In the genomic region with DNA sequence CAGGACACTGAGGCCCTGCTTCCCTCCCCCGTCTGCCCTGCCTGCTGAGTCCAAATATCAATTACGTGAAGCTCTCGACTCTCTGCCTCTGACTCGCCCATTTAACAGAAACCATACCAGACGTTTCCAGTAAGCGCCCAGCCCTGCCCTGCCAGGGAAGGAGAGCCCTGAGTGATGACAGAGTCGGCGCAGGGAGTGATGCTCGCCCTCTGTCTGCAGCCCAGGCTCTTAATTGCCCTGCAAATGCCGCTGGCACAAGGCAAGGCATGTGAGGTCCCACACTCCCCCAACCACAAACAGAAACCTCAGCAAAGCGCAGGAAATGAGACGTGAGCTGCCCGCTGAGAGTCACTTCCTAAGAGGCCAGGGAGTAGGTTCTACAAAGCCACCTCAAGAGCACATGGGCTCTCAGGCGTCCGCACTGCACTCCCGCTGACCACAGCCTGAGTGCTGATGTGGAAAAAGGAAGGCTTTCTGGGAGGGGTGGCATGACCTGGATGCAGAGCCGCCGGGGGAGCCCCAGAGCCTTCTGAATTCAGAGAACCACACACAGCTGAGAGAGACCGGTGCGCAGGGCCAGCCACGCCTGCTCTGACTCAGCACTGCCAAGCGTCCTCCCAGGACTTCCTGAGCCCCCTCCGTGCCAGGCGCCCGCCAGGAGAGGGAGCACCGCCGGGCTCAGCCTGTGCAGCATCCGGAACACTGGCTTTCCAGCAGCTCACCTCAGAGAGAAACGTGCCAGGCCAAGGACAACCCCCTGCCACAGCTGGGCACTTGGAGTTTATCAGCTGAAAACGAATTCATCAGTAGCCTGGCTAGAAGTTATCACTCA, we compare ENCODE assay signal across 1 cellular context.
TF ChIP-seq lines count a peak whose summit lies in the region.

No MANE protein-coding gene starts in this region.

TF ChIP-seq in H1, 55 proteins besides CTCF, POLR2A, EP300 and RAD21 (continued from another document):
- TF ChIP-seq EGR1 (IDR thresholded peaks at IDR 0.05; ENCODE audit: borderline replicate concordance, low read depth, low read length), result no peak
TF ChIP-seq in H1: peak in this region for 19.
